Comparison of ENCODE assay signal across 22 cellular contexts in the genomic region with DNA sequence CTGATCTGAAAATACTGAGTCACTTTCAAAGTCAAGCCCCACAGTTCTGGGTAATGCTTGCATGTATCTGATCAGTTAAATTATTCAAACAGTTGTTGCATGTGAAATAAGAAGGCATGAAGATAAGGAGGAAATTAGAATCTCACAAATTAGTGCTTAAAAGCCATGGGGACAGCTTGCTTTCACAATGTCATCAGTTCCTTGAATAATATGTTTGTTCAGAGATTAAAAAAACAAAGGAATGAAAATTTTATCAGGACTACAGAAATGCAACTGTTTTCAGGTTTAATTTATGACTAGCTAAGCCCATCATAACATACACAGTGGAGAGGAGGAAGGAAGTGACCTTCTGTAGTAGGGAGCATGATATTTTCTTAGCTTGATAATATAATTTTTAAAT.
"Had no signal": no experiment of that assay in that cellular context is flagged by ENCODE, and none has a peak within 500 bp of the region (broad histone marks: within the 10 kb centered on the region; RNA-seq: fewer than 3 reads in every experiment).

No MANE protein-coding gene starts in this region.

- H3K4me1 ChIP-seq: colonic mucosa, esophagus muscularis mucosa, foreskin keratinocyte, gastroesophageal sphincter, heart left ventricle, lower lobe of right lung, right lobe of liver, suprapubic skin, vagina had no signal

- H3K9me3 ChIP-seq: colonic mucosa, esophagus muscularis mucosa, gastroesophageal sphincter, heart left ventricle, lower lobe of right lung, pancreas, right lobe of liver, suprapubic skin, vagina had no signal

- DNase-seq: colonic mucosa; effector memory CD4-positive, alpha-beta T cell; foreskin keratinocyte; heart left ventricle; hypothalamus; immature natural killer cell; left ventricle myocardium superior; lower lobe of right lung; natural killer cell; occipital lobe; pancreas; right lobe of liver; small intestine; stimulated activated CD4-positive, alpha-beta T cell treated with anti-CD3 and anti-CD28 coated beads, Interleukin-15, amount 100 ng/mL, for 24 hours; stimulated activated CD4-positive, alpha-beta T cell treated with anti-CD3 and anti-CD28 coated beads, Interleukin-2, amount 100 ng/mL, for 48 hours; stimulated activated naive B cell treated with anti-CD40 and anti-IgM and Interleukin-4, amounts not matched to agents 10 μg/mL and 1 μg/mL and 100 μg/mL, for 72 hours; stimulated activated naive CD8-positive, alpha-beta T cell treated with anti-CD3 and anti-CD28 coated beads, Interleukin-15, amount 100 ng/mL, for 72 hours; trophoblast cell had no signal

- H3K4me3 ChIP-seq: colonic mucosa, esophagus muscularis mucosa, gastroesophageal sphincter, heart left ventricle, lower lobe of right lung, pancreas, right lobe of liver, suprapubic skin, vagina had no signal

- H3K36me3 ChIP-seq: colonic mucosa, esophagus muscularis mucosa, gastroesophageal sphincter, heart left ventricle, lower lobe of right lung, pancreas, right lobe of liver, suprapubic skin, vagina had no signal

- H3K27me3 ChIP-seq: colonic mucosa, esophagus muscularis mucosa, foreskin keratinocyte, gastroesophageal sphincter, heart left ventricle, pancreas, right lobe of liver, suprapubic skin, vagina had no signal

- H3K27ac ChIP-seq: colonic mucosa, esophagus muscularis mucosa, foreskin keratinocyte, gastroesophageal sphincter, heart left ventricle, lower lobe of right lung, pancreas, right lobe of liver, suprapubic skin, vagina had no signal
